Comparison of ENCODE assay signal across 13 cellular contexts in the genomic region with DNA sequence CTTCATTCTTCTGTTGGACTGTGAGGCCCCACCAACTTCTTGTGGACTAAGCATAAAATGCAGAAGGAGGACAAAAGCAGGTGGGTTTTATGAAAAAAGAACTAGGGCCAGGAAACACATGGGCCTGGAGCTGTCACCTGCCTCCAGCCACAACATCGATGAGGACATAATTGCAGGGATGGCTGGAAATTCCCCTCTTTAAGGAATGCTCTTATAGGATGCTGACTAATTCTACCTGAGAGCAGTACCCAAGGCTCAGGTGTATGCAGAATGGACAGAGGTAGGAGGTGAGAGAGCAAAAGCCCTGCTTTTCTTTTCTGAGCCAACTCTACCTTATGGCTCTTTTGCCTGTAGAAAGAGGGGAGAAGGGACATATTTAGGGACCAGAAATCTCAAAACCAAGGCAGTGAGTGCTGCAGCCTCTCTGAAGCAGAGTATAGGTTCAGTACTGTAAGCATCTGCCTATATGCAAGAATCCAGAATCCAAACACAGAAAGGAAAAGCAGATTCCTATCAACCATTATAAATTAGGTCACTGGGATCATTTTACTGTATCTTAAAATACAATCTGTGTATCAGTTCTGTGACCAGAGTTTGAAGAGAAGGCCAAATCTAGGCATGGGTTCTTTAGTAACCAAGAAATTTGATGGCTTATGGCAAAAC.
"Had no signal": no experiment of that assay in that cellular context is flagged by ENCODE, and none has a peak within 500 bp of the region (broad histone marks: within the 10 kb centered on the region; RNA-seq: fewer than 3 reads in every experiment).

No MANE protein-coding gene starts in this region.

- DNase-seq: activated CD4-positive, alpha-beta T cell treated with anti-CD3 and anti-CD28 coated beads for 1 hour; activated CD4-positive, alpha-beta T cell treated with anti-CD3 and anti-CD28 coated beads, Interleukin-2, amount 50 U/mL, for 48 hours; activated CD8-positive, alpha-beta memory T cell treated with anti-CD3 and anti-CD28 coated beads, Interleukin-2, amount 10 ng/mL, durations not matched to agents 7 days and 5 days; activated gamma-delta T cell; activated T-cell treated with anti-CD3 and anti-CD28 coated beads, Interleukin-2, amount 50 U/mL, for 24 hours; colonic mucosa; midbrain; naive B cell; posterior cingulate gyrus; stimulated activated CD4-positive, alpha-beta T cell treated with anti-CD3 and anti-CD28 coated beads, Interleukin-15, amount 100 ng/mL, for 24 hours; stimulated activated CD4-positive, alpha-beta T cell treated with anti-CD3 and anti-CD28 coated beads, Interleukin-4, amount 100 ng/mL, for 24 hours; T1000 had no signal

- H3K9me3 ChIP-seq: colonic mucosa, neutrophil had no signal

- ATAC-seq: activated CD8-positive, alpha-beta memory T cell treated with anti-CD3 and anti-CD28 coated beads, Interleukin-2, amount 10 ng/mL, durations not matched to agents 7 days and 5 days had no signal

- H3K4me3 ChIP-seq: colonic mucosa had no signal

- H3K27me3 ChIP-seq: colonic mucosa, neutrophil had no signal

- H3K36me3 ChIP-seq: colonic mucosa, neutrophil had no signal

- H3K4me1 ChIP-seq: colonic mucosa had no signal

- H3K27ac ChIP-seq: colonic mucosa, neutrophil had no signal
